ENCODE assay signal across 1 cellular context in the genomic region with DNA sequence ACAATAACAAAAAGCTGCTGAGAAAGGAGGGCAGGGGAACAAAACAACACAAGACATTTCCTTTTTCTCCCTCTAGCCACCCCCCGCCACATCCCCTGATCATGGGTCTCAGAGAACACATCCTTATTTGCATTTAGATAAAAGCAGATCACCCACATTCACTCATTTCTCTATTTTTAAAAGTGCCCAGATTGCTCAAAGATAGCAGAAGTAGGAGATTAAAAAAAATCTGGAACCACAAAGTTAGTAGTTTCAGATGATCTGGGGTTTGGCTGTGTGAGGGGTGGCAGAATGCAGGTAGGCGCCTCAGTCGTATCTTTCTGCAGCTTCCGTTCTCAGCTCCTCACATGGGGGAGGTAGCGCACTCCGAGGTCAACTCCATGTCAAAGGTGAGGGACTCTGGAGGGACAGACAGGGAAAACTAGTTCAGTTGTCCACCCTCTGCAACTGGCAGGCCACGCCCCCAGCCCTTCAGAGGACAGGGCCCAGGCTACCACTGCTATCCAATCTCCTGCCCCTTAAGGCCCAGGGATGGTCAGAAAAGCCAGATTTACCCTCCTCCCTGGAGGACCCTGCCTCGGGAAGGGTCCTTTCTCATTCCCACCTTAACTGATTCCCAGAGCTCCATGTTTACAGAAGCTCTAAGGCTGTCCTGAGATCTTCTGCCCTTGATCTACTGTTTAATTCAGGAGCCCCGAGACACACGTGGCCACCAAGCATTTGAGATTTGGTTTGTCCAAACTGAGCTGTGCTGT.
TF ChIP-seq lines count a peak whose summit lies in the region.

No MANE protein-coding gene starts in this region.

TF ChIP-seq in GM23338, 12 proteins besides CTCF, POLR2A, EP300 and RAD21:
- TF ChIP-seq ZNF462 (CRISPR knock-in tag; IDR thresholded peaks at IDR 0.05) (no peak), EZH2 (IDR thresholded peaks at IDR 0.05; ENCODE audit: low read depth, unreplicated experiment) (no peak), NANOG (IDR thresholded peaks at IDR 0.05; ENCODE audit: borderline replicate concordance) (no peak), ZNF114 (CRISPR knock-in tag; IDR thresholded peaks at IDR 0.05) (no peak), EZH2phosphoT487 (IDR thresholded peaks at IDR 0.05; ENCODE audit: unreplicated experiment) (no peak), CREB1 (CRISPR knock-in tag; IDR thresholded peaks at IDR 0.05; ENCODE audit: low read depth) (no peak), JUNB (IDR thresholded peaks at IDR 0.05; ENCODE audit: unreplicated experiment) (no peak), POLR2AphosphoS5 (IDR thresholded peaks at IDR 0.05; ENCODE audit: low read depth) (no peak), ZNF331 (CRISPR knock-in tag; IDR thresholded peaks at IDR 0.05; ENCODE audit: low read depth) (no peak), STAT1 (IDR thresholded peaks at IDR 0.05; ENCODE audit: unreplicated experiment) (no peak)
- TF ChIP-seq, protein P1, sequence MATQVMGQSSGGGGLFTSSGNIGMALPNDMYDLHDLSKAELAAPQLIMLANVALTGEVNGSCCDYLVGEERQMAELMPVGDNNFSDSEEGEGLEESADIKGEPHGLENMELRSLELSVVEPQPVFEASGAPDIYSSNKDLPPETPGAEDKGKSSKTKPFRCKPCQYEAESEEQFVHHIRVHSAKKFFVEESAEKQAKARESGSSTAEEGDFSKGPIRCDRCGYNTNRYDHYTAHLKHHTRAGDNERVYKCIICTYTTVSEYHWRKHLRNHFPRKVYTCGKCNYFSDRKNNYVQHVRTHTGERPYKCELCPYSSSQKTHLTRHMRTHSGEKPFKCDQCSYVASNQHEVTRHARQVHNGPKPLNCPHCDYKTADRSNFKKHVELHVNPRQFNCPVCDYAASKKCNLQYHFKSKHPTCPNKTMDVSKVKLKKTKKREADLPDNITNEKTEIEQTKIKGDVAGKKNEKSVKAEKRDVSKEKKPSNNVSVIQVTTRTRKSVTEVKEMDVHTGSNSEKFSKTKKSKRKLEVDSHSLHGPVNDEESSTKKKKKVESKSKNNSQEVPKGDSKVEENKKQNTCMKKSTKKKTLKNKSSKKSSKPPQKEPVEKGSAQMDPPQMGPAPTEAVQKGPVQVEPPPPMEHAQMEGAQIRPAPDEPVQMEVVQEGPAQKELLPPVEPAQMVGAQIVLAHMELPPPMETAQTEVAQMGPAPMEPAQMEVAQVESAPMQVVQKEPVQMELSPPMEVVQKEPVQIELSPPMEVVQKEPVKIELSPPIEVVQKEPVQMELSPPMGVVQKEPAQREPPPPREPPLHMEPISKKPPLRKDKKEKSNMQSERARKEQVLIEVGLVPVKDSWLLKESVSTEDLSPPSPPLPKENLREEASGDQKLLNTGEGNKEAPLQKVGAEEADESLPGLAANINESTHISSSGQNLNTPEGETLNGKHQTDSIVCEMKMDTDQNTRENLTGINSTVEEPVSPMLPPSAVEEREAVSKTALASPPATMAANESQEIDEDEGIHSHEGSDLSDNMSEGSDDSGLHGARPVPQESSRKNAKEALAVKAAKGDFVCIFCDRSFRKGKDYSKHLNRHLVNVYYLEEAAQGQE (IDR thresholded peaks at IDR 0.05; ENCODE audit: unreplicated experiment) = no peak
- TF ChIP-seq, protein P2, sequence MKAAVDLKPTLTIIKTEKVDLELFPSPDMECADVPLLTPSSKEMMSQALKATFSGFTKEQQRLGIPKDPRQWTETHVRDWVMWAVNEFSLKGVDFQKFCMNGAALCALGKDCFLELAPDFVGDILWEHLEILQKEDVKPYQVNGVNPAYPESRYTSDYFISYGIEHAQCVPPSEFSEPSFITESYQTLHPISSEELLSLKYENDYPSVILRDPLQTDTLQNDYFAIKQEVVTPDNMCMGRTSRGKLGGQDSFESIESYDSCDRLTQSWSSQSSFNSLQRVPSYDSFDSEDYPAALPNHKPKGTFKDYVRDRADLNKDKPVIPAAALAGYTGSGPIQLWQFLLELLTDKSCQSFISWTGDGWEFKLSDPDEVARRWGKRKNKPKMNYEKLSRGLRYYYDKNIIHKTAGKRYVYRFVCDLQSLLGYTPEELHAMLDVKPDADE (IDR thresholded peaks at IDR 0.05) = no peak
